In genomic region chr13:89883893-89884448, GRCh38 we compare ENCODE assay signal across 31 cellular contexts.
"Had no signal": no experiment of that assay in that cellular context is flagged by ENCODE, and none has a peak within 500 bp of the region (broad histone marks: within the 10 kb centered on the region; RNA-seq: fewer than 3 reads in every experiment).

No MANE protein-coding gene starts in this region.

- FAIRE-seq: endometrium, endothelial cell of umbilical vein had no signal

- H3K27me3 Mint-ChIP-seq: activated B cell treated with CpG ODN at 0.5 μM for 24 hours; activated CD8-positive, alpha-beta T cell treated with anti-CD3 and anti-CD28 coated beads for 36 hours; activated naive CD4-positive, alpha-beta T cell treated with anti-CD3 and anti-CD28 coated beads, Interleukin-2, amount 10 ng/mL, durations not matched to agents 7 days and 5 days; activated naive CD8-positive, alpha-beta T cell treated with anti-CD3 and anti-CD28 coated beads, Interleukin-2, amount 10 ng/mL, durations not matched to agents 7 days and 5 days; activated T-helper 17 cell treated with anti-CD3 and anti-CD28 coated beads, Interleukin-2, amount 50 U/mL, for 72 hours; brain; T-cell had no signal

- H3K9me3 ChIP-seq: ascending aorta, colonic mucosa, esophagus squamous epithelium, gastrocnemius medialis had no signal

- H3K4me1 Mint-ChIP-seq: activated B cell treated with CpG ODN at 0.5 μM for 24 hours; activated naive CD4-positive, alpha-beta T cell treated with anti-CD3 and anti-CD28 coated beads, Interleukin-2, amount 10 ng/mL, durations not matched to agents 7 days and 5 days; activated naive CD8-positive, alpha-beta T cell treated with anti-CD3 and anti-CD28 coated beads, Interleukin-2, amount 10 ng/mL, durations not matched to agents 7 days and 5 days; activated T-helper 17 cell treated with anti-CD3 and anti-CD28 coated beads, Interleukin-2, amount 50 U/mL, for 72 hours; brain; T-cell had no signal

- H3K9me3 Mint-ChIP-seq: brain had no signal

- H3K27ac Mint-ChIP-seq: activated B cell treated with CpG ODN at 0.5 μM for 24 hours; activated CD8-positive, alpha-beta T cell treated with anti-CD3 and anti-CD28 coated beads for 36 hours; activated naive CD4-positive, alpha-beta T cell treated with anti-CD3 and anti-CD28 coated beads, Interleukin-2, amount 10 ng/mL, durations not matched to agents 7 days and 5 days; activated naive CD4-positive, alpha-beta T cell treated with anti-CD3 and anti-CD28 coated beads, Interleukin-2, amount 50 U/mL, for 72 hours; activated naive CD8-positive, alpha-beta T cell treated with anti-CD3 and anti-CD28 coated beads, Interleukin-2, amount 10 ng/mL, durations not matched to agents 7 days and 5 days; activated T-helper 17 cell treated with anti-CD3 and anti-CD28 coated beads, Interleukin-2, amount 50 U/mL, for 72 hours; brain; T-cell; T-helper 1 cell treated with Interleukin-12 subunit alpha and Interleukin-12 subunit beta and Interleukin-4 antibody, amounts not matched to agents 30 μg/mL and 1 μg/mL, for 36 hours had no signal

- H3K27ac ChIP-seq: ascending aorta, breast epithelium, cardiac muscle cell, colonic mucosa, epithelial cell of prostate, esophagus squamous epithelium, gastrocnemius medialis, WERI-Rb-1 had no signal

- H3K4me3 Mint-ChIP-seq: activated B cell treated with CpG ODN at 0.5 μM for 24 hours; activated CD8-positive, alpha-beta T cell treated with anti-CD3 and anti-CD28 coated beads for 36 hours; activated naive CD4-positive, alpha-beta T cell treated with anti-CD3 and anti-CD28 coated beads, Interleukin-2, amount 10 ng/mL, durations not matched to agents 7 days and 5 days; activated naive CD8-positive, alpha-beta T cell treated with anti-CD3 and anti-CD28 coated beads, Interleukin-2, amount 10 ng/mL, durations not matched to agents 7 days and 5 days; activated T-cell treated with anti-CD3 and anti-CD28 coated beads, Interleukin-2, amount 50 U/mL, for 4 hours; activated T-helper 17 cell treated with anti-CD3 and anti-CD28 coated beads, Interleukin-2, amount 50 U/mL, for 72 hours; brain; T-cell; T-helper 1 cell treated with Interleukin-12 subunit alpha and Interleukin-12 subunit beta and Interleukin-4 antibody, amounts not matched to agents 30 μg/mL and 1 μg/mL, for 36 hours had no signal

- DNase-seq: activated B cell treated with CpG ODN at 0.5 μM for 24 hours; activated CD4-positive, alpha-beta T cell treated with anti-CD3 and anti-CD28 coated beads for 48 hours; activated CD4-positive, alpha-beta T cell treated with anti-CD3 and anti-CD28 coated beads, Interleukin-2, amount 50 U/mL, for 1 hour; activated CD4-positive, alpha-beta T cell treated with anti-CD3 and anti-CD28 coated beads, Interleukin-2, amount 50 U/mL, for 48 hours; activated CD8-positive, alpha-beta memory T cell treated with anti-CD3 and anti-CD28 coated beads for 24 hours; activated CD8-positive, alpha-beta T cell treated with anti-CD3 and anti-CD28 coated beads for 36 hours; activated effector memory CD4-positive, alpha-beta T cell treated with Interleukin-2 at 50 U/mL for 16 hours; activated naive CD4-positive, alpha-beta T cell; activated naive CD4-positive, alpha-beta T cell treated with anti-CD3 and anti-CD28 coated beads, Interleukin-2, amount 10 ng/mL, durations not matched to agents 7 days and 5 days; activated naive CD8-positive, alpha-beta T cell treated with anti-CD3 and anti-CD28 coated beads, Interleukin-2, amount 10 ng/mL, durations not matched to agents 7 days and 5 days; activated T-cell treated with anti-CD3 and anti-CD28 coated beads, Interleukin-2, amount 50 U/mL, for 4 hours; central memory CD4-positive, alpha-beta T cell; cerebellar nuclear complex; colonic mucosa; effector CD8-positive, alpha-beta T cell; esophagus squamous epithelium; gastrocnemius medialis; SW 1271; T-cell; T-helper 9 cell; WERI-Rb-1 had no signal

- H3K4me3 ChIP-seq: ascending aorta, breast epithelium, cardiac muscle cell, colonic mucosa, esophagus squamous epithelium, gastrocnemius medialis had no signal

- H3K36me3 Mint-ChIP-seq: activated naive CD4-positive, alpha-beta T cell treated with anti-CD3 and anti-CD28 coated beads, Interleukin-2, amount 10 ng/mL, durations not matched to agents 7 days and 5 days; activated naive CD4-positive, alpha-beta T cell treated with anti-CD3 and anti-CD28 coated beads, Interleukin-2, amount 50 U/mL, for 72 hours; activated naive CD8-positive, alpha-beta T cell treated with anti-CD3 and anti-CD28 coated beads, Interleukin-2, amount 10 ng/mL, durations not matched to agents 7 days and 5 days; brain; T-cell had no signal

- H3K4me1 ChIP-seq: ascending aorta, breast epithelium, colonic mucosa, esophagus squamous epithelium, gastrocnemius medialis had no signal

- H3K36me3 ChIP-seq: ascending aorta, breast epithelium, cardiac muscle cell, colonic mucosa, esophagus squamous epithelium, gastrocnemius medialis, WERI-Rb-1 had no signal
